9 cellular contexts compared by ENCODE assay signal in the genomic region with DNA sequence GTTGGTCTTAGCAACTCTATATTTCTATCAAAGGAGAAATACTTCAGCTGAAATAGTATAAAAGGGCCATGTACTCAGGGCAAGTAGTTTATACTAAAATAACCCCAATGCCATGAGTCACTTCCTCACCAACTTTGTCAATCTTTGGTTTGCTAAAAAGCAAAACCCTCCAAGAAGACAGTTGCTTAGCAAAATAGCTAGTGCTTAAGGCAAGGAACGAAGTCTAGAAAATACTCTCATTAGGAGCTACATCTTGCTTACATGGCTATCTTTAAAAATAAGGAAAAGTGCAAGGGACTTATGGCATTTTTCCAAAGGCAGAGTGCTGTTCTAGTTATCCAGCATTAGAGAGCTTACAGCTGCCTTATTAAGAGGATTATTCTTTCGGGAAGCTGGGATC. TPM values are rescaled to one million over a fixed set of nuclear protein-coding genes. Genes with fewer than 3 reads are reported as not detected.
DNase-seq lines count a peak whose midpoint lies in the region; ATAC-seq, FAIRE-seq and TF ChIP-seq lines count a peak whose summit lies in the region.
"Had no signal": no experiment of that assay in that cellular context is flagged by ENCODE, and none has a peak within 500 bp of the region (broad histone marks: within the 10 kb centered on the region; RNA-seq: fewer than 3 reads in every experiment).

No MANE protein-coding gene starts in this region.

- H2AFZ ChIP-seq in keratinocyte (ENCODE audit: control insufficient read depth, low read length) = no peak overlapping the region

- dilution Hi-C loops in keratinocyte (cut with MboI; ENCODE audit: extremely low pct_ligation_motif_present, low sequenced_read_pairs) = no loop called here

- no peaks in the 10 kb centered on the region for H3K9me3 ChIP-seq in keratinocyte (ENCODE audit: control insufficient read depth, low read depth, low read length)

- H3K27ac ChIP-seq in keratinocyte (ENCODE audit: control insufficient read depth, insufficient read depth, low read length) = no peak overlapping the region

- no peaks in the 10 kb centered on the region for H3K36me3 ChIP-seq in keratinocyte (ENCODE audit: control insufficient read depth in 2 of 2, extremely low read depth in 1 of 2, insufficient read depth in 2 of 2, low read length in 2 of 2)

- H3K79me2 ChIP-seq in keratinocyte (ENCODE audit: control insufficient read depth, insufficient read depth, low read length) = peaks cover 62% of the 10 kb centered on the region

- no peak overlapping the region for H3K9ac ChIP-seq in keratinocyte (ENCODE audit: control insufficient read depth, extremely low read depth, insufficient read depth, low read length)

- TF ChIP-seq CTCF in keratinocyte (optimal IDR thresholded peaks at IDR 0.05 in 1 of 3, IDR thresholded peaks at IDR 0.05 in 1 of 3, conservative IDR thresholded peaks at IDR 0.05 in 1 of 3; ENCODE audit: extremely low read depth in 1 of 3, insufficient read depth in 2 of 3, low read length in 3 of 3) = no peak

- no peaks in the 10 kb centered on the region for H4K20me1 ChIP-seq in keratinocyte (ENCODE audit: control insufficient read depth, extremely low read depth, insufficient read depth, low read length)

- no peaks in the 10 kb centered on the region for H3K27me3 ChIP-seq in keratinocyte (ENCODE audit: control insufficient read depth, extremely low read depth, insufficient read depth, low read length)

- peak overlapping the region; percentile 45 for H3K4me2 ChIP-seq in keratinocyte (ENCODE audit: control insufficient read depth, extremely low read depth, insufficient read depth, low read depth, low read length)

- peak; percentile 76 for FAIRE-seq in keratinocyte (lab: Jason Lieb, UNC)

- no peaks in the 10 kb centered on the region for H3K9me1 ChIP-seq in keratinocyte (ENCODE audit: control insufficient read depth, extremely low read depth, insufficient read depth, low read length)

- H3K4me1 ChIP-seq in keratinocyte (ENCODE audit: control insufficient read depth, extremely low read depth, insufficient read depth, low read length) = peaks cover 33% of the 10 kb centered on the region

- H3K4me3 ChIP-seq in keratinocyte (ENCODE audit: control insufficient read depth in 2 of 3, extremely low read depth in 1 of 3, insufficient read depth in 2 of 3, low read depth in 1 of 3, low read length in 3 of 3) = peak overlapping the region in 1 of 3 experiments; percentile 2

- ATAC-seq in GM19463 (IDR thresholded peaks at IDR 0.05; ENCODE audit: unreplicated experiment) = no peak

- peak; percentile 80 for DNase-seq in A172 (ENCODE audit: low spot score)
- peak; percentile 89 for DNase-seq in HT1080 (ENCODE audit: low read depth)
- DNase-seq in amniotic stem cell (lab: John Stamatoyannopoulos, UW) = peak; percentile 29
- no peak for DNase-seq in keratinocyte (ENCODE audit: low read depth, low spot score)
- no peak for DNase-seq in RPMI8226
- no peak for DNase-seq in DMS114 treated with DMSO at 0.1 percent for 48 hours (lab: John Stamatoyannopoulos, UW; ENCODE audit: unreplicated experiment)
- no peak for DNase-seq in OCI-M1 (lab: John Stamatoyannopoulos, UW)
- DNase-seq: nephron progenitor cell had no signal

RNA-seq across cellular contexts. Expression of a gene that starts 28.4 kb away (rescaled TPM):
- total RNA-seq in A172 (2014; rRNA removed; shearing (Covaris generic)) = 12.6 and 30.3 TPM in 2 replicates
- total RNA-seq in HT1080 (2014; rRNA removed; shearing (Covaris generic)) = 0.03 TPM in 1 of 2 replicates, not detected in the other
- polyA plus RNA-seq in HT1080 (2015; cell fraction: cytosol; rRNA removed) = 4.4 and 5.7 TPM in 2 replicates
- 7.9 and 9.4 TPM in 2 replicates for polyA plus RNA-seq in HT1080 (2015; cell fraction: nucleus; rRNA removed)
- polyA plus RNA-seq in keratinocyte = 80.7 to 115 TPM (median 91.4 TPM) in 3 replicates
- polyA plus RNA-seq in keratinocyte (2011; ENCODE audit: low read depth) = 160 TPM
- polyA plus RNA-seq in keratinocyte (2011; cell fraction: cytosol; rRNA removed) = 56.0 and 77.5 TPM in 2 replicates
- 143 and 179 TPM in 2 replicates for polyA plus RNA-seq in keratinocyte (2011; cell fraction: nucleus; rRNA removed)
- polyA plus RNA-seq in keratinocyte (2012; ENCODE audit: low replicate concordance) = 43.2 and 72.1 TPM in 2 replicates
- 27.9 to 146 TPM (median 80.1 TPM) in 3 replicates for polyA minus RNA-seq in keratinocyte
- 72.9 TPM for polyA minus RNA-seq in keratinocyte (2011; cell fraction: cytosol; rRNA and poly(A)+ RNA removed)
- 119 and 286 TPM in 2 replicates for polyA minus RNA-seq in keratinocyte (2011; cell fraction: nucleus; rRNA and poly(A)+ RNA removed)

Comparison
In these comparisons a context has a peak if more than half of its experiments do, and no peak if none do; other contexts are left out.
1. DNase-seq: peak in A172 (single experiment), HT1080 (single experiment) and amniotic stem cell (single experiment); none in keratinocyte (single experiment), RPMI8226 (single experiment), DMS114 treated with DMSO at 0.1 percent for 48 hours (single experiment) and OCI-M1 (single experiment).
2. RNA of a gene that starts 28.4 kb away (total RNA-seq): 12.6 to 30.3 TPM in A172; 0.03 TPM in HT1080; every median in the first group is over 10 times any median in the second.